In genomic region chr1:234841710-234842231, GRCh38 we compare ENCODE assay signal across 10 cellular contexts.
DNase-seq lines count a peak whose midpoint lies in the region; ATAC-seq lines count a peak whose summit lies in the region.
"Had no signal": no experiment of that assay in that cellular context is flagged by ENCODE, and none has a peak within 500 bp of the region (broad histone marks: within the 10 kb centered on the region; RNA-seq: fewer than 3 reads in every experiment).

No MANE protein-coding gene starts in this region.

- CTCF ChIA-PET in activated CD4-positive, alpha-beta T cell treated with anti-CD3 and anti-CD28 coated beads for 36 hours (lab: Charles Lee), result interaction anchor here (0.7 to 1.1 kb wide), 3 partner anchors 8 to 117 kb away, joined by 3 read pairs; no protein-coding TSS in a partner anchor

- no peak for ATAC-seq in activated CD4-positive, alpha-beta T cell treated with anti-CD3 and anti-CD28 coated beads for 36 hours
- peak; percentile 73 for ATAC-seq in stimulated activated memory B cell treated with anti-CD40 and anti-IgM and Interleukin-4, amounts not matched to agents 10 μg/mL and 1 μg/mL and 100 μg/mL, for 72 hours

- H3K9me3 Mint-ChIP-seq in activated CD4-positive, alpha-beta T cell treated with anti-CD3 and anti-CD28 coated beads for 36 hours (ENCODE audit: low read depth), result no peaks in the 10 kb centered on the region
- H3K9me3 Mint-ChIP-seq in stimulated activated memory B cell treated with anti-CD40 and anti-IgM and Interleukin-4, amounts not matched to agents 10 μg/mL and 1 μg/mL and 100 μg/mL, for 72 hours, result no peaks in the 10 kb centered on the region
- H3K9me3 Mint-ChIP-seq: neural crest cell had no signal

- no peaks in the 10 kb centered on the region for H3K27me3 Mint-ChIP-seq in activated CD4-positive, alpha-beta T cell treated with anti-CD3 and anti-CD28 coated beads for 36 hours
- no peaks in the 10 kb centered on the region for H3K27me3 Mint-ChIP-seq in stimulated activated memory B cell treated with anti-CD40 and anti-IgM and Interleukin-4, amounts not matched to agents 10 μg/mL and 1 μg/mL and 100 μg/mL, for 72 hours

- peak overlapping the region; percentile 75 for H3K27ac Mint-ChIP-seq in activated CD4-positive, alpha-beta T cell treated with anti-CD3 and anti-CD28 coated beads for 36 hours
- H3K27ac Mint-ChIP-seq in stimulated activated memory B cell treated with anti-CD40 and anti-IgM and Interleukin-4, amounts not matched to agents 10 μg/mL and 1 μg/mL and 100 μg/mL, for 72 hours, result peak overlapping the region; percentile 90

- peaks cover 75% of the 10 kb centered on the region for H3K4me1 Mint-ChIP-seq in activated CD4-positive, alpha-beta T cell treated with anti-CD3 and anti-CD28 coated beads for 36 hours
- H3K4me1 Mint-ChIP-seq in stimulated activated memory B cell treated with anti-CD40 and anti-IgM and Interleukin-4, amounts not matched to agents 10 μg/mL and 1 μg/mL and 100 μg/mL, for 72 hours, result peaks cover 62% of the 10 kb centered on the region

- H3K36me3 Mint-ChIP-seq in activated CD4-positive, alpha-beta T cell treated with anti-CD3 and anti-CD28 coated beads for 36 hours (ENCODE audit: low read depth), result no peaks in the 10 kb centered on the region
- no peaks in the 10 kb centered on the region for H3K36me3 Mint-ChIP-seq in stimulated activated memory B cell treated with anti-CD40 and anti-IgM and Interleukin-4, amounts not matched to agents 10 μg/mL and 1 μg/mL and 100 μg/mL, for 72 hours

- POLR2A ChIA-PET in activated CD4-positive, alpha-beta T cell treated with anti-CD3 and anti-CD28 coated beads for 36 hours (lab: Charles Lee), result interaction anchor here (0.6 to 1.7 kb wide), 2 partner anchors 89 to 170 kb away, joined by 5 to 9 read pairs; no protein-coding TSS in a partner anchor

- H3K4me3 Mint-ChIP-seq in activated CD4-positive, alpha-beta T cell treated with anti-CD3 and anti-CD28 coated beads for 36 hours, result peak overlapping the region; percentile 27
- no peak overlapping the region for H3K4me3 Mint-ChIP-seq in stimulated activated memory B cell treated with anti-CD40 and anti-IgM and Interleukin-4, amounts not matched to agents 10 μg/mL and 1 μg/mL and 100 μg/mL, for 72 hours
- H3K4me3 Mint-ChIP-seq: neural crest cell had no signal

- intact Hi-C loops in activated CD4-positive, alpha-beta T cell treated with anti-CD3 and anti-CD28 coated beads for 36 hours (cut with DNase I, micrococcal nuclease), result loop anchor here (2.0 to 10.0 kb wide), 5 partner anchors 36 to 1157 kb away; no protein-coding TSS in a partner anchor

- DNase-seq in activated CD4-positive, alpha-beta T cell treated with anti-CD3 and anti-CD28 coated beads for 36 hours, result no peak
- DNase-seq in activated CD4-positive, alpha-beta T cell treated with anti-CD3 and anti-CD28 coated beads, Interleukin-2, amount 50 U/mL, for 4 hours, result no peak
- peak; percentile 99 for DNase-seq in SIG-M5 treated with dmso at 0.1 percent for 504 hours (lab: John Stamatoyannopoulos, UW; ENCODE audit: unreplicated experiment)
- peak; percentile 66 for DNase-seq in globus pallidus (ENCODE audit: low spot score)
- no peak for DNase-seq in AG08396 (ENCODE audit: low spot score)
- DNase-seq in A172 (ENCODE audit: low spot score), result no peak
- DNase-seq in T1000 (lab: John Stamatoyannopoulos, UW), result no peak
- DNase-seq: stimulated activated CD8-positive, alpha-beta memory T cell treated with anti-CD3 and anti-CD28 coated beads, Interleukin-4, amount 100 ng/mL, for 48 hours had no signal

Comparison
In these comparisons a context has a peak if more than half of its experiments do, and no peak if none do; other contexts are left out.
1. DNase-seq: peak in SIG-M5 treated with dmso at 0.1 percent for 504 hours (single experiment) and globus pallidus (single experiment); none in activated CD4-positive, alpha-beta T cell treated with anti-CD3 and anti-CD28 coated beads for 36 hours (single experiment), activated CD4-positive, alpha-beta T cell treated with anti-CD3 and anti-CD28 coated beads, Interleukin-2, amount 50 U/mL, for 4 hours (0 of 2), AG08396 (single experiment), A172 (single experiment) and T1000 (single experiment).